24 cellular contexts compared by ENCODE assay signal in genomic region chr11:122153746-122154145, GRCh38. TPM values are rescaled to one million over a fixed set of nuclear protein-coding genes. Genes with fewer than 3 reads are reported as not detected.
DNase-seq lines count a peak whose midpoint lies in the region; ATAC-seq and TF ChIP-seq lines count a peak whose summit lies in the region.
"Had no signal": no experiment of that assay in that cellular context is flagged by ENCODE, and none has a peak within 500 bp of the region (broad histone marks: within the 10 kb centered on the region; RNA-seq: fewer than 3 reads in every experiment).

No MANE protein-coding gene starts in this region.

- no peak overlapping the region for H3K27ac Mint-ChIP-seq in GM23338
- no peak overlapping the region for H3K27ac Mint-ChIP-seq in natural killer cell treated with Interleukin-12 subunit alpha and Interleukin-12 subunit beta and Interleukin-15 and Interleukin-18, amount 100 ng/mL, for 72 hours
- H3K27ac Mint-ChIP-seq: activated CD8-positive, alpha-beta T cell treated with anti-CD3 and anti-CD28 coated beads for 36 hours; dendritic cell treated with granulocyte-macrophage colony-stimulating factor and Interleukin-4, amounts not matched to agents 40 ng/mL and 50 ng/mL, for 4 days; stimulated activated memory B cell treated with anti-CD40 and anti-IgM and Interleukin-4, amounts not matched to agents 10 μg/mL and 1 μg/mL and 100 μg/mL, for 72 hours had no signal

- H3K27me3 Mint-ChIP-seq in GM23338 (ENCODE audit: insufficient read depth, low read depth, poor library complexity) = peaks cover 3% of the 10 kb centered on the region
- H3K27me3 Mint-ChIP-seq in natural killer cell treated with Interleukin-12 subunit alpha and Interleukin-12 subunit beta and Interleukin-15 and Interleukin-18, amount 100 ng/mL, for 72 hours = peaks cover 21 to 26% of the 10 kb centered on the region in 2 donors

- H3K27me3 ChIP-seq in OCI-LY3 (ENCODE audit: low read depth, low read length) (no peaks in the 10 kb centered on the region), esophagus muscularis mucosa (no peaks in the 10 kb centered on the region), GM23338 (ENCODE audit: insufficient read depth) (no peaks in the 10 kb centered on the region)
- H3K27me3 ChIP-seq: cardiac muscle cell had no signal

- H3K79me2 ChIP-seq in OCI-LY3 (ENCODE audit: low read length) (no peaks in the 10 kb centered on the region), GM23338 (replicated peaks; ENCODE audit: insufficient read depth) (no peaks in the 10 kb centered on the region)

- H4K20me1 ChIP-seq in OCI-LY3 (ENCODE audit: insufficient read depth, low read length) (no peaks in the 10 kb centered on the region), GM23338 (replicated peaks; ENCODE audit: insufficient read depth) (no peaks in the 10 kb centered on the region)

- no peaks in the 10 kb centered on the region for H3F3A ChIP-seq in GM23338 (replicated peaks; ENCODE audit: low read depth)

- no peak for TF ChIP-seq EP300 in esophagus muscularis mucosa (IDR thresholded peaks at IDR 0.05)

- peak overlapping the region; percentile 68 for H3K9ac ChIP-seq in OCI-LY3 (ENCODE audit: low read length)

- peak; percentile 75 for ATAC-seq in GM18519 (IDR thresholded peaks at IDR 0.05; ENCODE audit: low FRiP score, unreplicated experiment)
- ATAC-seq in GM23338 = no peak
- no peak for ATAC-seq in natural killer cell treated with Interleukin-12 subunit alpha and Interleukin-12 subunit beta and Interleukin-15 and Interleukin-18, amount 100 ng/mL, for 72 hours
- ATAC-seq: activated CD4-positive, CD25-positive, alpha-beta regulatory T cell treated with anti-CD3 and anti-CD28 coated beads, Interleukin-2, amount 50 U/mL, for 24 hours; activated CD8-positive, alpha-beta T cell treated with anti-CD3 and anti-CD28 coated beads for 36 hours; lower lobe of right lung; stimulated activated memory B cell treated with anti-CD40 and anti-IgM and Interleukin-4, amounts not matched to agents 10 μg/mL and 1 μg/mL and 100 μg/mL, for 72 hours had no signal

- H3K36me3 ChIP-seq in OCI-LY3 (replicated peaks; ENCODE audit: low read depth, low read length) = no peaks in the 10 kb centered on the region
- no peaks in the 10 kb centered on the region for H3K36me3 ChIP-seq in esophagus muscularis mucosa
- H3K36me3 ChIP-seq in GM23338 (ENCODE audit: insufficient read depth) = no peaks in the 10 kb centered on the region
- H3K36me3 ChIP-seq: BE2C, cardiac muscle cell, lower lobe of right lung, neutrophil had no signal

- H3K36me3 Mint-ChIP-seq in GM23338 (ENCODE audit: low read depth) = no peaks in the 10 kb centered on the region
- H3K36me3 Mint-ChIP-seq in natural killer cell treated with Interleukin-12 subunit alpha and Interleukin-12 subunit beta and Interleukin-15 and Interleukin-18, amount 100 ng/mL, for 72 hours = no peaks in the 10 kb centered on the region
- H3K36me3 Mint-ChIP-seq: stimulated activated memory B cell treated with anti-CD40 and anti-IgM and Interleukin-4, amounts not matched to agents 10 μg/mL and 1 μg/mL and 100 μg/mL, for 72 hours had no signal

- H3K9me3 ChIP-seq in OCI-LY3 (ENCODE audit: insufficient read depth, low read length) (no peaks in the 10 kb centered on the region), esophagus muscularis mucosa (no peaks in the 10 kb centered on the region)
- H3K9me3 ChIP-seq: BE2C, lower lobe of right lung, neutrophil had no signal

- H3K4me2 ChIP-seq in OCI-LY3 (ENCODE audit: low read length) = peak overlapping the region; percentile 97
- no peak overlapping the region for H3K4me2 ChIP-seq in GM23338

- no peaks in the 10 kb centered on the region for H3K9me2 ChIP-seq in GM23338 (ENCODE audit: insufficient read depth)

- 60% methylated on average over 2 of the region's 2 CpGs for WGBS in esophagus muscularis mucosa

- intact Hi-C loops in esophagus muscularis mucosa (cut with DNase I) = no loop called here

- TF ChIP-seq CTCF in OCI-LY3 (IDR thresholded peaks at IDR 0.05; ENCODE audit: low read depth, low read length) (no peak), esophagus muscularis mucosa (IDR thresholded peaks at IDR 0.05) (no peak), GM23338 (conservative IDR thresholded peaks at IDR 0.05; ENCODE audit: low read depth in 2 of 2) (no peak)

- H3K27ac ChIP-seq in OCI-LY3 (ENCODE audit: low read length) = peak overlapping the region; percentile 92
- peak overlapping the region in 3 of 4 donors; percentile 10 to 14 (median 11) for H3K27ac ChIP-seq in esophagus muscularis mucosa (replicated peaks in 1 of 4)
- H3K27ac ChIP-seq in substantia nigra (ENCODE audit: low read depth, low read length, poor library complexity, severe bottlenecking) = peak overlapping the region; percentile 49
- no peak overlapping the region for H3K27ac ChIP-seq in GM23338 (ENCODE audit: low read depth)
- H3K27ac ChIP-seq: cardiac muscle cell, lower lobe of right lung, neutrophil had no signal

- H3K4me1 ChIP-seq in OCI-LY3 (ENCODE audit: low read length) (peaks cover 57% of the 10 kb centered on the region), esophagus muscularis mucosa (peaks cover 0 to 54% (median 38%) of the 10 kb centered on the region in 4 donors), GM23338 (ENCODE audit: insufficient read depth) (peaks cover 13% of the 10 kb centered on the region)
- H3K4me1 ChIP-seq: BE2C had no signal

- H3K4me3 Mint-ChIP-seq in GM23338 = no peak overlapping the region
- H3K4me3 Mint-ChIP-seq in natural killer cell treated with Interleukin-12 subunit alpha and Interleukin-12 subunit beta and Interleukin-15 and Interleukin-18, amount 100 ng/mL, for 72 hours = no peak overlapping the region
- H3K4me3 Mint-ChIP-seq: activated CD8-positive, alpha-beta T cell treated with anti-CD3 and anti-CD28 coated beads for 36 hours; dendritic cell treated with granulocyte-macrophage colony-stimulating factor and Interleukin-4, amounts not matched to agents 40 ng/mL and 50 ng/mL, for 4 days; stimulated activated memory B cell treated with anti-CD40 and anti-IgM and Interleukin-4, amounts not matched to agents 10 μg/mL and 1 μg/mL and 100 μg/mL, for 72 hours had no signal

- peaks cover 20% of the 10 kb centered on the region for H3K4me1 Mint-ChIP-seq in GM23338
- H3K4me1 Mint-ChIP-seq in natural killer cell treated with Interleukin-12 subunit alpha and Interleukin-12 subunit beta and Interleukin-15 and Interleukin-18, amount 100 ng/mL, for 72 hours (ENCODE audit: low read depth in 2 of 2) = peaks cover 14 to 15% of the 10 kb centered on the region in 2 donors

- no peak for TF ChIP-seq POLR2A in esophagus muscularis mucosa (IDR thresholded peaks at IDR 0.05; ENCODE audit: low read depth)

- in situ Hi-C loops in ACHN (cut with HindIII; ENCODE audit: low pct_ligation_motif_present, low pct_unique_long_range_greater_than_20kb, low sequenced_read_pairs) = no loop called here

- DNase-seq in esophagus muscularis mucosa (ENCODE audit: extremely low spot score) = no peak
- peak in 1 of 49 donors; percentile 15 for DNase-seq in substantia nigra (lab: John Stamatoyannopoulos, UW)
- no peak for DNase-seq in GM23338 (ENCODE audit: low spot score)
- DNase-seq in effector CD8-positive, alpha-beta T cell (lab: John Stamatoyannopoulos, UW) = no peak
- DNase-seq in ACHN = no peak
- DNase-seq in natural killer cell treated with Interleukin-12 subunit alpha and Interleukin-12 subunit beta and Interleukin-15 and Interleukin-18, amount 100 ng/mL, for 72 hours (ENCODE audit: low spot score) = no peak
- DNase-seq: activated CD8-positive, alpha-beta T cell treated with anti-CD3 and anti-CD28 coated beads for 36 hours; activated gamma-delta T cell; BE2C; DND-41; KBM-7; lower lobe of right lung; NCI-H69; SHP77 treated with DMSO at 0.1 percent for 48 hours; small intestine; stimulated activated CD4-positive, alpha-beta T cell treated with anti-CD3 and anti-CD28 coated beads, Interleukin-2, amount 100 ng/mL, for 24 hours had no signal

- H2AFZ ChIP-seq in OCI-LY3 (ENCODE audit: low read depth, low read length) (no peak overlapping the region), GM23338 (no peak overlapping the region)

- H3K4me3 ChIP-seq in OCI-LY3 (ENCODE audit: low read length) (peak overlapping the region; percentile 60), esophagus muscularis mucosa (no peak overlapping the region), GM23338 (no peak overlapping the region)
- H3K4me3 ChIP-seq: cardiac muscle cell, lower lobe of right lung had no signal

- H3K9me3 Mint-ChIP-seq in GM23338 = no peaks in the 10 kb centered on the region
- H3K9me3 Mint-ChIP-seq in natural killer cell treated with Interleukin-12 subunit alpha and Interleukin-12 subunit beta and Interleukin-15 and Interleukin-18, amount 100 ng/mL, for 72 hours = no peaks in the 10 kb centered on the region
- H3K9me3 Mint-ChIP-seq: activated CD8-positive, alpha-beta T cell treated with anti-CD3 and anti-CD28 coated beads for 36 hours; dendritic cell treated with granulocyte-macrophage colony-stimulating factor and Interleukin-4, amounts not matched to agents 40 ng/mL and 50 ng/mL, for 4 days; stimulated activated memory B cell treated with anti-CD40 and anti-IgM and Interleukin-4, amounts not matched to agents 10 μg/mL and 1 μg/mL and 100 μg/mL, for 72 hours had no signal

TF ChIP-seq in GM23338, 12 proteins besides CTCF, POLR2A, EP300 and RAD21:
- TF ChIP-seq ZNF331 (CRISPR knock-in tag; IDR thresholded peaks at IDR 0.05; ENCODE audit: low read depth) = no peak

RNA-seq across cellular contexts. Expression of gene BLID, which starts 37.7 kb away (rescaled TPM):
- total RNA-seq in esophagus muscularis mucosa = 1 to 10 TPM in 2 of 4 donors, under 1 TPM in 1, not detected in 1; 0.99 to 3.3 (median 1.3) TPM
- not detected in 2 replicates for total RNA-seq in GM23338 (2014; rRNA removed; shearing (Covaris generic))
- not detected in 2 replicates for polyA plus RNA-seq in GM23338 (2016; fragmentation: Nextera tagmentation; extraction: Ambion mirVana)
- total RNA-seq in natural killer cell treated with Interleukin-12 subunit alpha and Interleukin-12 subunit beta and Interleukin-15 and Interleukin-18, amount 100 ng/mL, for 72 hours = not detected
- total RNA-seq: activated CD8-positive, alpha-beta T cell treated with anti-CD3 and anti-CD28 coated beads for 36 hours had no signal
- polyA plus RNA-seq: small intestine, thymus had no signal
